ENCODE assay signal across 8 cellular contexts in genomic region chr9:127715443-127716337, GRCh38. TPM values are rescaled to one million over a fixed set of nuclear protein-coding genes. Genes with fewer than 3 reads are reported as not detected.
A peak's percentile ranks its signal among the peaks of the same experiment; 100 is the strongest.
DNase-seq lines count a peak whose midpoint lies in the region; ATAC-seq and TF ChIP-seq lines count a peak whose summit lies in the region.

A gene with protein sequence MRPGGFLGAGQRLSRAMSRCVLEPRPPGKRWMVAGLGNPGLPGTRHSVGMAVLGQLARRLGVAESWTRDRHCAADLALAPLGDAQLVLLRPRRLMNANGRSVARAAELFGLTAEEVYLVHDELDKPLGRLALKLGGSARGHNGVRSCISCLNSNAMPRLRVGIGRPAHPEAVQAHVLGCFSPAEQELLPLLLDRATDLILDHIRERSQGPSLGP (minus strand): TSS chr9:127715663. CDS start chr9:127715639, 24 bp downstream.
A gene with protein sequence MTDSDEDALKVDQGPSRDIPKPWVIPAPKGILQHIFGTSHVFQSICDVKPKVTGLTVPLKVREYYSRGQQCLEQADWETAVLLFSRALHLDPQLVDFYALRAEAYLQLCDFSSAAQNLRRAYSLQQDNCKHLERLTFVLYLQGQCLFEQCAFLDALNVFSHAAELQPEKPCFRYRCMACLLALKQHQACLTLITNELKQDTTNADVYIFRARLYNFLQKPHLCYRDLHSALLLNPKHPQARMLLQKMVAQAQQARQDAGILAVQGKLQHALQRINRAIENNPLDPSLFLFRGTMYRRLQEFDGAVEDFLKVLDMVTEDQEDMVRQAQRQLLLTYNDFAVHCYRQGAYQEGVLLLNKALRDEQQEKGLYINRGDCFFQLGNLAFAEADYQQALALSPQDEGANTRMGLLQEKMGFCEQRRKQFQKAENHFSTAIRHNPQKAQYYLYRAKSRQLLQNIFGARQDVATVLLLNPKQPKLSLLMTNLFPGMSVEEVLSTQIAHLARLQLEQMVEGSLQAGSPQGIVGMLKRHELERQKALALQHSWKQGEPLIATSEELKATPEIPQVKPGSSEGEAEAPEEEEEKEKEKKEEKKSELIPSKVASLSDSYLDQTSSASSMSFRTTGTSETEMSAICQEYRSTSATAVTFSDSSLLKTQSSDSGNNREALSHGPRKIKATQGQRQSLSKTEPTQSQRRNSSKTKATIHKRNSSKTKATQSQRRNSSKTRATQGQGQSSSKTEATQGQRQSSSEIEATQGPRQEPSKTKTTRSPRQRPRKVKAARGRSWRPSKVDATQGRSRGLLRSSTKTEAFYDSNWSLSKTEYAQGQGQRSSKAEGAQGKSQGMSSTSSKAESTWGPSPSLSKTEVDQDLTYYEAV (plus strand): TSS chr9:127716079. CDS start chr9:127716146, 67 bp downstream.

- no peaks in the 10 kb centered on the region for H3K9me3 Mint-ChIP-seq in activated naive CD8-positive, alpha-beta T cell treated with anti-CD3 and anti-CD28 coated beads for 36 hours

- H3K4me3 ChIP-seq in osteoblast (ENCODE audit: insufficient read depth, low read length) (peak within 1 kb of the TSS; percentile 86), thoracic aorta (peak within 1 kb of the TSS; percentile 99)

- H3K36me3 ChIP-seq in osteoblast (ENCODE audit: insufficient read depth, low read length) (no peaks in the 10 kb centered on the region), thoracic aorta (no peaks in the 10 kb centered on the region)

- H3K4me2 ChIP-seq in osteoblast (ENCODE audit: insufficient read depth, low read length) = peak within 1 kb of the TSS; percentile 95

- H3K27me3 ChIP-seq in osteoblast (ENCODE audit: insufficient read depth, low read length) = no peaks in the 10 kb centered on the region
- H3K27me3 ChIP-seq in thoracic aorta (replicated peaks; ENCODE audit: insufficient read depth) = no peaks in the 10 kb centered on the region

- peak; percentile 90 for ATAC-seq in HG02642 (IDR thresholded peaks at IDR 0.05; ENCODE audit: poor library complexity, unreplicated experiment)
- peak; percentile 92 for ATAC-seq in thoracic aorta (ENCODE audit: insufficient number of reproducible peaks, low FRiP score, low read depth)

- H3K27ac ChIP-seq in osteoblast (ENCODE audit: low read depth, low read length) (peak within 1 kb of the TSS; percentile 82), thoracic aorta (peak within 1 kb of the TSS; percentile 68 to 81)

- H3K9me3 ChIP-seq in osteoblast (ENCODE audit: low read depth, low read length) (no peaks in the 10 kb centered on the region), thoracic aorta (no peaks in the 10 kb centered on the region)

- peak; percentile 99 for DNase-seq in GM10266 (ENCODE audit: extremely low spot score)
- DNase-seq in NCI-H1105 (lab: John Stamatoyannopoulos, UW) = peak; percentile 84
- DNase-seq in SKM-1 (lab: John Stamatoyannopoulos, UW; ENCODE audit: unreplicated experiment) = peak; percentile 83
- peak; percentile 99 for DNase-seq in activated naive CD8-positive, alpha-beta T cell treated with anti-CD3 and anti-CD28 coated beads for 36 hours
- DNase-seq in head of caudate nucleus = peak; percentile 94 to 100 (median 99)
- peak; percentile 100 for DNase-seq in osteoblast (ENCODE audit: insufficient read length, low spot score, missing footprints)
- DNase-seq in thoracic aorta (ENCODE audit: low spot score) = peak; percentile 95

- H3K36me3 Mint-ChIP-seq in activated naive CD8-positive, alpha-beta T cell treated with anti-CD3 and anti-CD28 coated beads for 36 hours = no peaks in the 10 kb centered on the region

- H2AFZ ChIP-seq in osteoblast (ENCODE audit: low read length) = peak within 1 kb of the TSS; percentile 99

- H3K4me1 ChIP-seq in osteoblast (ENCODE audit: insufficient read depth, low read length) (peaks cover 9% of the 10 kb centered on the region), thoracic aorta (ENCODE audit: control insufficient read depth in 1 of 2, low read depth in 2 of 2) (peaks cover 7 to 13% of the 10 kb centered on the region in 2 donors)

- H3K4me3 Mint-ChIP-seq in activated naive CD8-positive, alpha-beta T cell treated with anti-CD3 and anti-CD28 coated beads for 36 hours = peak within 1 kb of the TSS; percentile 97

- TF ChIP-seq CTCF in GM10266 (IDR thresholded peaks at IDR 0.05; ENCODE audit: control insufficient read depth, insufficient read depth, low read depth, missing control alignments) = no peak
- no peak for TF ChIP-seq CTCF in osteoblast (IDR thresholded peaks at IDR 0.05; ENCODE audit: extremely low read depth, low read depth, low read length)
- no peak for TF ChIP-seq CTCF in thoracic aorta (IDR thresholded peaks at IDR 0.05)

- peaks cover 17% of the 10 kb centered on the region for H3K79me2 ChIP-seq in osteoblast (ENCODE audit: insufficient read depth, low read length)

- H4K20me1 ChIP-seq in osteoblast (ENCODE audit: insufficient read depth, low read length) = peaks cover 15% of the 10 kb centered on the region

- peak within 1 kb of the TSS; percentile 92 for H3K27ac Mint-ChIP-seq in activated naive CD8-positive, alpha-beta T cell treated with anti-CD3 and anti-CD28 coated beads for 36 hours

- H3K4me1 Mint-ChIP-seq in activated naive CD8-positive, alpha-beta T cell treated with anti-CD3 and anti-CD28 coated beads for 36 hours = peaks cover 27% of the 10 kb centered on the region

- intact Hi-C loops in head of caudate nucleus (cut with DNase I) = loop anchor here (5.0 kb wide), 1 partner anchor 103 kb away; the partner anchor contains the start of gene STXBP1

- H3K27me3 Mint-ChIP-seq in activated naive CD8-positive, alpha-beta T cell treated with anti-CD3 and anti-CD28 coated beads for 36 hours = no peaks in the 10 kb centered on the region

RNA-seq across cellular contexts. Expression of the first gene that starts in this region (rescaled TPM):
- 10 to 100 TPM; 19.7 to 21.2 TPM for total RNA-seq in activated naive CD8-positive, alpha-beta T cell treated with anti-CD3 and anti-CD28 coated beads for 36 hours
- 12.7 and 16.3 TPM in 2 replicates for total RNA-seq in osteoblast
- total RNA-seq in thoracic aorta = 10 to 100 TPM in 1 of 2 donors, 1 to 10 TPM in 1; 9.3 to 25.9 TPM

RNA-seq across cellular contexts. Expression of the second gene that starts in this region (rescaled TPM):
- 1 to 10 TPM; 1.3 to 1.4 TPM for total RNA-seq in activated naive CD8-positive, alpha-beta T cell treated with anti-CD3 and anti-CD28 coated beads for 36 hours
- under 0.01 TPM in 1 of 2 replicates, not detected in the other for total RNA-seq in osteoblast
- total RNA-seq in thoracic aorta = under 1 TPM; 0.14 to 0.27 TPM

Comparison
In these comparisons a context has a peak if more than half of its experiments do, and no peak if none do; other contexts are left out.
1. Peak in every context shown above with its lines: DNase-seq, ATAC-seq, H3K4me3 ChIP-seq and H3K27ac ChIP-seq.